In the genomic region with DNA sequence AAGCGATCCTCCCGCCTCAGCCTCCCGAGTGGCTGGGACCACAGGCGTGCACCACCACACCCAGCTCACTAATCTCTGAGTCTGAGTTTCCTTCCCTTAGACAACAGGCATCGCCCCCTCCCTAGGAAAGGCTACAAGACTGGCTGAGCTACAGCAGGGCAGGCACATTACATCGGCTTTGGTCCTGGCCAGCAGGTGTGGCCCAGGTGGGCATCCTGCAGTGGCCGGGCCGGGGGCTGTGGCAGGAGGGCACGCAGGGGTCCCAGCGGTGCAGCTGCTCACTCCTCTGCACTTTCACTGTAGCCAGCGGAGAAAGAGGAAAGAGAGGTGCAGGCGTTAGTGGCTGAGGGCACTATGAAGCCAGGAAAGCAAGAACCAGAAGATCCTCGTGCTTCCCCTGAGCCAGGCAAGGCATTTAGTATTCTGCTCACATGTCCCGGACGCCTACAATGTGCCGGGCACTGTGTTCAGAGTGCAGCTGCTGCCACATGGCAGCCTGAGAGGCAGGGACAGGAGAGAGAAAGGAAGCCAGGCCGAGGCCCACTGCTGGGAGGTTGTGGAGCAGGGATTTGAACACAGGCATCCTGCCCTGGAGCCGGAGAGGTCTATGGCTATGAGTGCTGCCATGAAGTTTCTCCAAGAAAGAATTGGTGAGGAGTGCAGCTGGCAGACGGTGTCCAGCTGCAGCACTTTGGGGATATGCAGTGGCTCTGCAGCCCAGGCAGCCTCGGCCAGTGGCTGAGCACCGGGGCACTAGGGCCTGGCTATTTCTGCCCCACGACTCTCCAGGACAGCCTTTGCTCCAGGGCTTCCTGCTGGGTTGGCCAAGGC, we compare ENCODE assay signal across 15 cellular contexts. TPM values are rescaled to one million over a fixed set of nuclear protein-coding genes. Genes with fewer than 3 reads are reported as not detected.
"Had no signal": no experiment of that assay in that cellular context is flagged by ENCODE, and none has a peak within 500 bp of the region (broad histone marks: within the 10 kb centered on the region; RNA-seq: fewer than 3 reads in every experiment).

No MANE protein-coding gene starts in this region.

- H3K36me3 ChIP-seq: adrenal gland, pancreas, tibial artery, vagina had no signal

- H3K27ac ChIP-seq: adrenal gland, pancreas, skin epidermis, tibial artery, vagina had no signal

- ATAC-seq: activated CD4-positive, CD25-positive, alpha-beta regulatory T cell treated with anti-CD3 and anti-CD28 coated beads, Interleukin-2, amount 50 U/mL, for 24 hours; effector memory CD8-positive, alpha-beta T cell; left colon; pancreas; T-helper 17 cell had no signal

- H3K36me3 Mint-ChIP-seq: immature natural killer cell had no signal

- H3K4me3 ChIP-seq: adrenal gland, pancreas, skin epidermis, tibial artery, vagina had no signal

- H3K9me3 ChIP-seq: adrenal gland, pancreas, tibial artery, vagina had no signal

- H3K4me3 Mint-ChIP-seq: activated naive CD4-positive, alpha-beta T cell treated with anti-CD3 and anti-CD28 coated beads for 36 hours; activated T-helper 1 cell treated with anti-CD3 and anti-CD28 coated beads, Interleukin-12 subunit alpha, Interleukin-12 subunit beta, Interleukin-2, Interleukin-4 antibody, amounts not matched to agents 30 ng/mL and 10 ng/mL and 1 ng/mL, durations not matched to agents 14 hours and 24 hours and 36 hours; dendritic cell treated with granulocyte-macrophage colony-stimulating factor and Interleukin-4, amounts not matched to agents 40 ng/mL and 50 ng/mL, for 4 days; effector memory CD8-positive, alpha-beta T cell; immature natural killer cell; nephron progenitor cell; T-helper 17 cell had no signal

- H3K4me1 ChIP-seq: adrenal gland, pancreas, vagina had no signal

- H3K27me3 ChIP-seq: adrenal gland, pancreas, tibial artery, vagina had no signal

- H3K4me1 Mint-ChIP-seq: immature natural killer cell had no signal

- H3K27ac Mint-ChIP-seq: activated naive CD4-positive, alpha-beta T cell treated with anti-CD3 and anti-CD28 coated beads for 36 hours; activated T-helper 1 cell treated with anti-CD3 and anti-CD28 coated beads, Interleukin-12 subunit alpha, Interleukin-12 subunit beta, Interleukin-2, Interleukin-4 antibody, amounts not matched to agents 30 ng/mL and 10 ng/mL and 1 ng/mL, durations not matched to agents 14 hours and 24 hours and 36 hours; dendritic cell treated with granulocyte-macrophage colony-stimulating factor and Interleukin-4, amounts not matched to agents 40 ng/mL and 50 ng/mL, for 4 days; effector memory CD8-positive, alpha-beta T cell; immature natural killer cell; nephron progenitor cell; T-helper 17 cell had no signal

- H3K9me3 Mint-ChIP-seq: activated naive CD4-positive, alpha-beta T cell treated with anti-CD3 and anti-CD28 coated beads for 36 hours; activated T-helper 1 cell treated with anti-CD3 and anti-CD28 coated beads, Interleukin-12 subunit alpha, Interleukin-12 subunit beta, Interleukin-2, Interleukin-4 antibody, amounts not matched to agents 30 ng/mL and 10 ng/mL and 1 ng/mL, durations not matched to agents 14 hours and 24 hours and 36 hours; dendritic cell treated with granulocyte-macrophage colony-stimulating factor and Interleukin-4, amounts not matched to agents 40 ng/mL and 50 ng/mL, for 4 days; effector memory CD8-positive, alpha-beta T cell; nephron progenitor cell had no signal

- DNase-seq: activated naive CD4-positive, alpha-beta T cell treated with anti-CD3 and anti-CD28 coated beads for 36 hours; effector memory CD8-positive, alpha-beta T cell; immature natural killer cell; left colon; nephron progenitor cell; T-helper 17 cell had no signal

RNA-seq across cellular contexts. Expression of gene GRIP2, which starts 22.3 kb away (rescaled TPM):
- total RNA-seq: activated naive CD4-positive, alpha-beta T cell treated with anti-CD3 and anti-CD28 coated beads for 36 hours; activated T-helper 1 cell treated with anti-CD3 and anti-CD28 coated beads, Interleukin-12 subunit alpha, Interleukin-12 subunit beta, Interleukin-2, Interleukin-4 antibody, amounts not matched to agents 30 ng/mL and 10 ng/mL and 1 ng/mL, durations not matched to agents 14 hours and 24 hours and 36 hours; epithelial cell of proximal tubule had no signal
- polyA plus RNA-seq: immature natural killer cell had no signal
